Comparison of ENCODE assay signal across 13 cellular contexts in genomic region chr6:130724089-130724488, GRCh38.
"Had no signal": no experiment of that assay in that cellular context is flagged by ENCODE, and none has a peak within 500 bp of the region (broad histone marks: within the 10 kb centered on the region; RNA-seq: fewer than 3 reads in every experiment).

No MANE protein-coding gene starts in this region.

- H3K27me3 ChIP-seq: left lung, right atrium auricular region, stomach, vagina had no signal

- H3K4me1 Mint-ChIP-seq: neural crest cell had no signal

- H3K9me3 ChIP-seq: left lung, prostate gland, right atrium auricular region, stomach, vagina had no signal

- H3K36me3 ChIP-seq: left lung, prostate gland, right atrium auricular region, stomach, vagina had no signal

- H3K4me3 ChIP-seq: left lung, prostate gland, right atrium auricular region, stomach, vagina had no signal

- FAIRE-seq: frontal cortex had no signal

- H3K27ac ChIP-seq: epithelial cell of prostate, left lung, prostate gland, right atrium auricular region, stomach, vagina had no signal

- DNase-seq: activated CD4-positive, CD25-positive, alpha-beta regulatory T cell; activated naive CD4-positive, alpha-beta T cell treated with anti-CD3 and anti-CD28 coated beads, Interleukin-2, amount 10 ng/mL, durations not matched to agents 7 days and 5 days; left lung; stimulated activated CD4-positive, alpha-beta T cell treated with anti-CD3 and anti-CD28 coated beads, Interleukin-2, amount 100 ng/mL, for 24 hours; stomach; T-helper 9 cell; trophoblast cell had no signal

- H3K4me1 ChIP-seq: left lung, prostate gland, right atrium auricular region, vagina had no signal

- ATAC-seq: left lung had no signal

- H3K4me3 Mint-ChIP-seq: activated naive CD4-positive, alpha-beta T cell treated with anti-CD3 and anti-CD28 coated beads, Interleukin-2, amount 10 ng/mL, durations not matched to agents 7 days and 5 days; neural crest cell had no signal

- H3K27me3 Mint-ChIP-seq: activated naive CD4-positive, alpha-beta T cell treated with anti-CD3 and anti-CD28 coated beads, Interleukin-2, amount 10 ng/mL, durations not matched to agents 7 days and 5 days had no signal

- H3K27ac Mint-ChIP-seq: activated naive CD4-positive, alpha-beta T cell treated with anti-CD3 and anti-CD28 coated beads, Interleukin-2, amount 10 ng/mL, durations not matched to agents 7 days and 5 days had no signal
